In genomic region chr4:79772510-79772909, GRCh38 we compare ENCODE assay signal across 36 cellular contexts.
"Had no signal": no experiment of that assay in that cellular context is flagged by ENCODE, and none has a peak within 500 bp of the region (broad histone marks: within the 10 kb centered on the region; RNA-seq: fewer than 3 reads in every experiment).

No MANE protein-coding gene starts in this region.

- DNase-seq: Karpas-422, Kasumi-1, KG1, MG63, MM.1S, MV-4-11, NCI-H1048, NCI-H1092, NCI-H1092 treated with DMSO at 0.1 percent for 48 hours, NCI-H1105, NCI-H1105 treated with DMSO at 0.1 percent for 48 hours, NCI-H1417, NCI-H1417 treated with DMSO at 0.1 percent for 48 hours, NCI-H1436, NCI-H1436 treated with DMSO at 0.1 percent for 48 hours, NCI-H146, NCI-H1694, NCI-H1694 treated with DMSO at 0.1 percent for 48 hours, NCI-H187, NCI-H187 treated with DMSO at 0.1 percent for 48 hours, NCI-H1930, NCI-H2029, NCI-H2029 treated with DMSO at 0.1 percent for 48 hours, NCI-H2081, NCI-H2081 treated with DMSO at 0.1 percent for 48 hours, NCI-H2107, NCI-H2171, NCI-H2171 treated with DMSO at 0.1 percent for 48 hours, NCI-H2227 treated with DMSO at 0.1 percent for 48 hours, NCI-H226, NCI-H345, NCI-H446, NCI-H446 treated with DMSO at 0.1 percent for 48 hours, NCI-H510A, NCI-H510A treated with DMSO at 0.1 percent for 48 hours had no signal

- H3K9me3 ChIP-seq: MG63 had no signal

- H3K9ac ChIP-seq: KMS-11 had no signal

- H3K27me3 ChIP-seq: MG63 had no signal

- H3K36me3 ChIP-seq: MG63 had no signal

- H3K27ac ChIP-seq: KMS-11 had no signal

- H3K4me2 ChIP-seq: KMS-11 had no signal

- H3K4me3 ChIP-seq: MG63 had no signal
